Comparison of ENCODE assay signal across 26 cellular contexts in genomic region chr1:96425382-96426129, GRCh38.
DNase-seq lines count a peak whose midpoint lies in the region; ATAC-seq, FAIRE-seq and TF ChIP-seq lines count a peak whose summit lies in the region.
"Had no signal": no experiment of that assay in that cellular context is flagged by ENCODE, and none has a peak within 500 bp of the region (broad histone marks: within the 10 kb centered on the region; RNA-seq: fewer than 3 reads in every experiment).

No MANE protein-coding gene starts in this region.

- peaks cover 2% of the 10 kb centered on the region for H3K9me3 Mint-ChIP-seq in activated naive CD4-positive, alpha-beta T cell treated with anti-CD3 and anti-CD28 coated beads for 36 hours
- H3K9me3 Mint-ChIP-seq in nephron, result no peaks in the 10 kb centered on the region
- H3K9me3 Mint-ChIP-seq in progenitor cell of endocrine pancreas (ENCODE audit: low read depth), result peaks cover 13% of the 10 kb centered on the region
- H3K9me3 Mint-ChIP-seq in endodermal cell, result peaks cover 7% of the 10 kb centered on the region
- H3K9me3 Mint-ChIP-seq: CD8-positive, alpha-beta memory T cell had no signal

- H3K23ac ChIP-seq in H1 (ENCODE audit: insufficient read length), result no peak overlapping the region

- H3K36me3 ChIP-seq in H1 (ENCODE audit: control insufficient read depth in 2 of 4, insufficient read depth in 4 of 4, low read length in 3 of 4) (no peaks in the 10 kb centered on the region), pancreas (no peaks in the 10 kb centered on the region), endodermal cell (ENCODE audit: control insufficient read depth, insufficient read depth, low read length) (no peaks in the 10 kb centered on the region)
- H3K36me3 ChIP-seq: BE2C had no signal

- no peak for TF ChIP-seq RAD21 in H1 (IDR thresholded peaks at IDR 0.05 in 1 of 2, conservative IDR thresholded peaks at IDR 0.05 in 1 of 2; ENCODE audit: low read depth in 2 of 2, low read length in 2 of 2)

- no peaks in the 10 kb centered on the region for H3K79me2 ChIP-seq in H1 (ENCODE audit: control insufficient read depth in 1 of 2, insufficient read depth in 2 of 2, low read length in 2 of 2)

- POLR2A ChIA-PET in H1 (lab: Charles Lee; ENCODE audit: partially characterized antibody), result interaction anchor here (0.6 kb wide), 1 partner anchor 397 kb away, joined by 3 read pairs; no protein-coding TSS in a partner anchor

- no peaks in the 10 kb centered on the region for H3K79me1 ChIP-seq in H1 (ENCODE audit: low read depth, low read length)

- WGBS in H1 (ENCODE audit: extremely low coverage in 1 of 2, insufficient coverage in 1 of 2, insufficient read length in 1 of 2, insufficient replicate concordance in 2 of 2, low coverage in 1 of 2, low lambda C conversion rate in 2 of 2, missing lambda C conversion rate in 1 of 2), 2 experiments, result 87% methylated on average over 5 of the region's 5 CpGs; no CpG with 5 or more reads in 1 of the 2 experiments
- 31 to 44% methylated on average over 5 of the region's 5 CpGs for WGBS in pancreas, 2 donors
- 70 to 92% methylated on average over 3 to 5 of the region's 5 CpGs for WGBS in endodermal cell (ENCODE audit: insufficient coverage in 1 of 2, insufficient read length in 1 of 2), 2 experiments

- no peaks in the 10 kb centered on the region; a peak in 1 of 7 replicates for H3K4me1 ChIP-seq in H1 (replicated peaks in 1 of 4; ENCODE audit: control insufficient read depth in 3 of 4, insufficient read depth in 4 of 4, low read length in 3 of 4)
- H3K4me1 ChIP-seq in pancreas, result no peaks in the 10 kb centered on the region
- H3K4me1 ChIP-seq in endodermal cell (ENCODE audit: control insufficient read depth, insufficient read depth, low read length), result no peaks in the 10 kb centered on the region
- H3K4me1 ChIP-seq: BE2C had no signal

- ATAC-seq in sciatic nerve (peak; percentile 30), pancreas (no peak)
- ATAC-seq: GM12878, HCT116, PC-3 had no signal

- H3K23me2 ChIP-seq in H1 (ENCODE audit: low read depth, low read length), result no peaks in the 10 kb centered on the region

- no peak overlapping the region for H2AFZ ChIP-seq in H1 (ENCODE audit: low read length)

- no peak overlapping the region for H2BK20ac ChIP-seq in H1 (ENCODE audit: low read length)

- H2BK120ac ChIP-seq in H1 (replicated peaks; ENCODE audit: low read depth, low read length), result no peak overlapping the region

- CTCF ChIA-PET in activated naive CD4-positive, alpha-beta T cell treated with anti-CD3 and anti-CD28 coated beads for 36 hours (lab: Charles Lee), result no interaction called here
- CTCF ChIA-PET in H1 (lab: Charles Lee; ENCODE audit: partially characterized antibody), result interaction anchor here (0.5 to 0.6 kb wide), 2 partner anchors 417 to 484 kb away, joined by 3 read pairs; no protein-coding TSS in a partner anchor

- no peak overlapping the region for H3K9ac ChIP-seq in H1 (replicated peaks in 1 of 4; ENCODE audit: extremely low read depth in 1 of 4, low read depth in 3 of 4, low read length in 3 of 4)
- H3K9ac ChIP-seq in endodermal cell (ENCODE audit: extremely low read depth, low read length, poor library complexity, severe bottlenecking), result no peak overlapping the region

- H3K27ac ChIP-seq in H1 (ENCODE audit: low read depth, low read length) (no peak overlapping the region), pancreas (no peak overlapping the region), endodermal cell (ENCODE audit: low read depth, low read length) (no peak overlapping the region)
- H3K27ac ChIP-seq: 22Rv1 had no signal

- H3K14ac ChIP-seq in H1 (ENCODE audit: insufficient read length), result no peak overlapping the region

- H3K27me3 ChIP-seq in H1 (replicated peaks in 1 of 4; ENCODE audit: control insufficient read depth in 3 of 4, extremely low read depth in 1 of 4, insufficient read depth in 3 of 4, low read length in 3 of 4), result no peaks in the 10 kb centered on the region
- H3K27me3 ChIP-seq in pancreas, result no peaks in the 10 kb centered on the region
- no peaks in the 10 kb centered on the region for H3K27me3 ChIP-seq in endodermal cell (ENCODE audit: control insufficient read depth, insufficient read depth, low read length, poor library complexity, severe bottlenecking)
- H3K27me3 ChIP-seq: BE2C had no signal

- TF ChIP-seq POLR2A in H1 (IDR thresholded peaks at IDR 0.05; ENCODE audit: control extremely low read depth in 1 of 2, low read depth in 2 of 2, low read length in 2 of 2), result no peak

- no peaks in the 10 kb centered on the region for H3K9me3 ChIP-seq in H1 (ENCODE audit: insufficient read depth in 2 of 2, low read depth in 1 of 2, low read length in 1 of 2)
- no peaks in the 10 kb centered on the region for H3K9me3 ChIP-seq in pancreas
- no peaks in the 10 kb centered on the region for H3K9me3 ChIP-seq in endodermal cell (ENCODE audit: control insufficient read depth, low read length)
- H3K9me3 ChIP-seq: BE2C had no signal

- H3K27me3 Mint-ChIP-seq in activated naive CD4-positive, alpha-beta T cell treated with anti-CD3 and anti-CD28 coated beads for 36 hours (ENCODE audit: low read depth), result no peaks in the 10 kb centered on the region
- H3K27me3 Mint-ChIP-seq in nephron (ENCODE audit: low read depth), result no peaks in the 10 kb centered on the region
- H3K27me3 Mint-ChIP-seq in progenitor cell of endocrine pancreas, result no peaks in the 10 kb centered on the region
- no peaks in the 10 kb centered on the region for H3K27me3 Mint-ChIP-seq in endodermal cell (ENCODE audit: insufficient read depth)
- H3K27me3 Mint-ChIP-seq: CD8-positive, alpha-beta memory T cell had no signal

- no peak overlapping the region for H3K4me3 ChIP-seq in H1 (ENCODE audit: extremely low read depth in 1 of 4, insufficient read depth in 2 of 4, low read depth in 3 of 4, low read length in 4 of 4)
- H3K4me3 ChIP-seq in pancreas, result no peak overlapping the region
- H3K4me3 ChIP-seq in endodermal cell (ENCODE audit: low read length), result no peak overlapping the region
- H3K4me3 ChIP-seq: GM12878 had no signal

- H2BK15ac ChIP-seq in H1 (ENCODE audit: low read length), result 0 out of 2 replicates have a peak overlapping the region, but pooled peaks have one; percentile 67

- peak overlapping the region; percentile 10 for H3K27ac Mint-ChIP-seq in activated naive CD4-positive, alpha-beta T cell treated with anti-CD3 and anti-CD28 coated beads for 36 hours
- peak overlapping the region in 2 of 3 experiments; percentile 9 to 23 for H3K27ac Mint-ChIP-seq in nephron
- no peak overlapping the region for H3K27ac Mint-ChIP-seq in progenitor cell of endocrine pancreas
- no peak overlapping the region for H3K27ac Mint-ChIP-seq in endodermal cell
- H3K27ac Mint-ChIP-seq: CD14-positive monocyte; CD8-positive, alpha-beta memory T cell had no signal

- TF ChIP-seq CTCF in H1 (IDR thresholded peaks at IDR 0.05; ENCODE audit: control extremely low read depth in 1 of 3, insufficient read depth in 1 of 3, low read depth in 1 of 3, low read length in 3 of 3) (no peak), nephron (IDR thresholded peaks at IDR 0.05; ENCODE audit: unreplicated experiment in 3 of 3) (no peak), pancreas (IDR thresholded peaks at IDR 0.05) (no peak), progenitor cell of endocrine pancreas (IDR thresholded peaks at IDR 0.05; ENCODE audit: unreplicated experiment) (no peak), endodermal cell (conservative IDR thresholded peaks at IDR 0.05) (no peak)

- no peak overlapping the region for H3K4me3 Mint-ChIP-seq in activated naive CD4-positive, alpha-beta T cell treated with anti-CD3 and anti-CD28 coated beads for 36 hours
- no peak overlapping the region for H3K4me3 Mint-ChIP-seq in nephron
- no peak overlapping the region for H3K4me3 Mint-ChIP-seq in progenitor cell of endocrine pancreas (ENCODE audit: low read depth)
- no peak overlapping the region for H3K4me3 Mint-ChIP-seq in endodermal cell
- H3K4me3 Mint-ChIP-seq: CD14-positive monocyte; CD8-positive, alpha-beta memory T cell had no signal

- no peak overlapping the region for H2BK5ac ChIP-seq in H1 (ENCODE audit: low read depth, low read length)

- no peak overlapping the region for H4K8ac ChIP-seq in H1 (ENCODE audit: extremely low read depth, insufficient read depth, low read length)

- H2AK5ac ChIP-seq in H1 (ENCODE audit: low read depth, low read length), result no peak overlapping the region

- H3K36me3 Mint-ChIP-seq in activated naive CD4-positive, alpha-beta T cell treated with anti-CD3 and anti-CD28 coated beads for 36 hours (ENCODE audit: low read depth), result no peaks in the 10 kb centered on the region
- H3K36me3 Mint-ChIP-seq in nephron (ENCODE audit: low read depth), result no peaks in the 10 kb centered on the region
- peaks cover 1% of the 10 kb centered on the region for H3K36me3 Mint-ChIP-seq in progenitor cell of endocrine pancreas (ENCODE audit: insufficient read depth)
- no peaks in the 10 kb centered on the region for H3K36me3 Mint-ChIP-seq in endodermal cell (ENCODE audit: low read depth)
- H3K36me3 Mint-ChIP-seq: CD14-positive monocyte; CD8-positive, alpha-beta memory T cell had no signal

- FAIRE-seq in H1 (lab: Jason Lieb, UNC), result no peak
- FAIRE-seq in pancreas (lab: Jason Lieb, UNC), result no peak
- FAIRE-seq: GM12878 had no signal

- H4K20me1 ChIP-seq in H1 (replicated peaks in 1 of 2; ENCODE audit: control insufficient read depth in 1 of 2, insufficient read depth in 2 of 2, low read length in 2 of 2), result no peaks in the 10 kb centered on the region

- intact Hi-C loops in activated naive CD4-positive, alpha-beta T cell treated with anti-CD3 and anti-CD28 coated beads for 36 hours (cut with micrococcal nuclease), result no loop called here
- intact Hi-C loops in sciatic nerve (cut with DNase I), result no loop called here
- intact Hi-C loops in pancreas (cut with DNase I), result no loop called here

- no peak for TF ChIP-seq EP300 in H1 (IDR thresholded peaks at IDR 0.05; ENCODE audit: borderline replicate concordance in 1 of 2, low read depth in 2 of 2, low read length in 2 of 2)

- H3K4ac ChIP-seq in H1 (replicated peaks; ENCODE audit: insufficient read length, low read depth, low read length), result no peak overlapping the region

- no peaks in the 10 kb centered on the region for H3K4me1 Mint-ChIP-seq in activated naive CD4-positive, alpha-beta T cell treated with anti-CD3 and anti-CD28 coated beads for 36 hours (ENCODE audit: low read depth)
- H3K4me1 Mint-ChIP-seq in nephron, result peaks cover 22% of the 10 kb centered on the region
- H3K4me1 Mint-ChIP-seq in progenitor cell of endocrine pancreas (ENCODE audit: low read depth), result peaks cover 2% of the 10 kb centered on the region
- H3K4me1 Mint-ChIP-seq in endodermal cell, result peaks cover 6% of the 10 kb centered on the region
- H3K4me1 Mint-ChIP-seq: CD14-positive monocyte; CD8-positive, alpha-beta memory T cell had no signal

- H2BK12ac ChIP-seq in H1 (ENCODE audit: low read depth, low read length), result no peak overlapping the region

- H3K18ac ChIP-seq in H1 (ENCODE audit: extremely low read depth, low read length), result no peak overlapping the region

- no peak overlapping the region for H3K4me2 ChIP-seq in H1 (ENCODE audit: insufficient read depth in 1 of 2, low read depth in 2 of 2, low read length in 2 of 2)

- no peak overlapping the region for H3K56ac ChIP-seq in H1 (replicated peaks; ENCODE audit: insufficient read length, low read depth, low read length)

- H4K91ac ChIP-seq in H1 (replicated peaks; ENCODE audit: insufficient read length, low read length), result no peak overlapping the region

- H4K5ac ChIP-seq in H1 (ENCODE audit: insufficient read length, low read depth, low read length), result no peak overlapping the region

- DNase-seq in activated naive CD4-positive, alpha-beta T cell treated with anti-CD3 and anti-CD28 coated beads for 36 hours, result no peak
- no peak for DNase-seq in activated naive CD4-positive, alpha-beta T cell treated with Interleukin-2 at 50 U/mL for 16 hours
- DNase-seq in H1 (ENCODE audit: low read depth in 1 of 2, low spot score in 2 of 2) (no peak), sciatic nerve (ENCODE audit: low spot score) (no peak), pancreas (no peak), progenitor cell of endocrine pancreas (ENCODE audit: low spot score, unreplicated experiment) (no peak), endodermal cell (no peak)
- DNase-seq: BE2C; CD8-positive, alpha-beta memory T cell; DMS 273 treated with DMSO at 0.1 percent for 48 hours; DMS79; EL; GDM1; Kasumi-1; NCI-H1105; NCI-H1436 treated with DMSO at 0.1 percent for 48 hours; NCI-H1930; NCI-H446; NCI-H524 treated with DMSO at 0.1 percent for 48 hours; NCI-H774; PC-3 had no signal

Comparison
In these comparisons a context has a peak if more than half of its experiments do, and no peak if none do; other contexts are left out.
1. H3K27ac Mint-ChIP-seq: peak in activated naive CD4-positive, alpha-beta T cell treated with anti-CD3 and anti-CD28 coated beads for 36 hours (single experiment) and nephron (2 of 3); none in progenitor cell of endocrine pancreas (single experiment) and endodermal cell (single experiment).